ENCODE assay signal across 8 cellular contexts in genomic region chr11:130580372-130580771, GRCh38.
DNase-seq lines count a peak whose midpoint lies in the region; ATAC-seq and TF ChIP-seq lines count a peak whose summit lies in the region.

No MANE protein-coding gene starts in this region.

- peaks cover 0 to 2% (median 0%) of the 10 kb centered on the region in 11 donors for H3K9me3 Mint-ChIP-seq in naive thymus-derived CD4-positive, alpha-beta T cell

- H3K4me1 ChIP-seq in naive thymus-derived CD4-positive, alpha-beta T cell (ENCODE audit: control insufficient read depth in 2 of 2, insufficient read depth in 2 of 2, low read length in 2 of 2), result no peaks in the 10 kb centered on the region

- in situ Hi-C loops in Caki2 (cut with HindIII; ENCODE audit: low pct_unique_long_range_greater_than_20kb, low sequenced_read_pairs), result no loop called here

- H3K27ac ChIP-seq in naive thymus-derived CD4-positive, alpha-beta T cell (ENCODE audit: low read depth, low read length), result no peak overlapping the region

- no peak overlapping the region for H3K4me3 Mint-ChIP-seq in naive thymus-derived CD4-positive, alpha-beta T cell

- H3K36me3 Mint-ChIP-seq in naive thymus-derived CD4-positive, alpha-beta T cell, result no peaks in the 10 kb centered on the region

- peak; percentile 28 for DNase-seq in Caki2 (ENCODE audit: low read depth)
- DNase-seq in NCI-H774 (lab: John Stamatoyannopoulos, UW), result peak; percentile 3
- DNase-seq in fibroblast of pulmonary artery (ENCODE audit: low read depth), result peak; percentile 91
- DNase-seq in omental fat pad (ENCODE audit: low spot score), result no peak
- DNase-seq in naive thymus-derived CD4-positive, alpha-beta T cell, result no peak
- DNase-seq in ecto neural progenitor cell (ENCODE audit: low spot score), result no peak
- no peak for DNase-seq in NCI-H1417 treated with DMSO at 0.1 percent for 48 hours (lab: John Stamatoyannopoulos, UW)

- POLR2A ChIA-PET in naive thymus-derived CD4-positive, alpha-beta T cell (lab: Charles Lee), result no interaction called here

- H3K9me3 ChIP-seq in naive thymus-derived CD4-positive, alpha-beta T cell (ENCODE audit: control insufficient read depth in 2 of 3, low read length in 3 of 3), result no peaks in the 10 kb centered on the region

- H3K27me3 ChIP-seq in naive thymus-derived CD4-positive, alpha-beta T cell (ENCODE audit: control insufficient read depth in 2 of 2, insufficient read depth in 2 of 2, low read length in 2 of 2), result no peaks in the 10 kb centered on the region

- intact Hi-C loops in naive thymus-derived CD4-positive, alpha-beta T cell (cut with micrococcal nuclease), result no loop called here

- TF ChIP-seq CTCF in fibroblast of pulmonary artery (IDR thresholded peaks at IDR 0.05; ENCODE audit: low read length, missing control alignments) (no peak), omental fat pad (IDR thresholded peaks at IDR 0.05) (no peak)

- no peak overlapping the region for H3K4me3 ChIP-seq in fibroblast of pulmonary artery (replicated peaks; ENCODE audit: low read depth, low read length)
- no peak overlapping the region for H3K4me3 ChIP-seq in naive thymus-derived CD4-positive, alpha-beta T cell (ENCODE audit: low read length)

- ATAC-seq in omental fat pad (ENCODE audit: low FRiP score), result peak; percentile 69
- ATAC-seq in naive thymus-derived CD4-positive, alpha-beta T cell, result no peak
- no peak for ATAC-seq in GM21423 (IDR thresholded peaks at IDR 0.05; ENCODE audit: unreplicated experiment)

- CTCF ChIA-PET in naive thymus-derived CD4-positive, alpha-beta T cell (lab: Charles Lee), result no interaction called here

- no peaks in the 10 kb centered on the region for H3K36me3 ChIP-seq in naive thymus-derived CD4-positive, alpha-beta T cell (ENCODE audit: control insufficient read depth in 2 of 3, insufficient read depth in 3 of 3, low read length in 3 of 3)

- peaks cover 7 to 22% (median 13%) of the 10 kb centered on the region in 5 donors for H3K27me3 Mint-ChIP-seq in naive thymus-derived CD4-positive, alpha-beta T cell

- no peak overlapping the region for H3K27ac Mint-ChIP-seq in naive thymus-derived CD4-positive, alpha-beta T cell

- H3K4me1 Mint-ChIP-seq in naive thymus-derived CD4-positive, alpha-beta T cell, result peaks cover 0 to 1% (median 0%) of the 10 kb centered on the region in 7 donors

Comparison
In these comparisons a context has a peak if more than half of its experiments do, and no peak if none do; other contexts are left out.
1. DNase-seq: peak in Caki2 (single experiment), NCI-H774 (single experiment) and fibroblast of pulmonary artery (single experiment); none in omental fat pad (single experiment), naive thymus-derived CD4-positive, alpha-beta T cell (0 of 9), ecto neural progenitor cell (single experiment) and NCI-H1417 treated with DMSO at 0.1 percent for 48 hours (single experiment).